In genomic region chr15:88638626-88639372, GRCh38 we compare ENCODE assay signal across 8 cellular contexts. TPM values are rescaled to one million over a fixed set of nuclear protein-coding genes. Genes with fewer than 3 reads are reported as not detected.
DNase-seq lines count a peak whose midpoint lies in the region; ATAC-seq and TF ChIP-seq lines count a peak whose summit lies in the region.

TSS of gene ISG20 (plus strand) at chr15:88639016. CDS start at chr15:88639367, 351 bp downstream.

- peak; percentile 41 for DNase-seq in DMS114 treated with DMSO at 0.1 percent for 48 hours (lab: John Stamatoyannopoulos, UW; ENCODE audit: unreplicated experiment)
- DNase-seq in Panc1 (ENCODE audit: low read depth, low spot score), result peak; percentile 96
- DNase-seq in activated T-cell treated with anti-CD3 and anti-CD28 coated beads, Interleukin-2, amount 50 U/mL, for 4 hours, result peak; percentile 95
- DNase-seq in esophagus muscularis mucosa (ENCODE audit: extremely low spot score), result peak; percentile 99
- peak; percentile 94 for DNase-seq in myocyte (ENCODE audit: low read depth)
- peak; percentile 87 to 96 for DNase-seq in stimulated activated CD8-positive, alpha-beta memory T cell treated with anti-CD3 and anti-CD28 coated beads, Interleukin-7, amount 100 ng/mL, for 48 hours (ENCODE audit: extremely low read depth in 1 of 2, low read depth in 1 of 2)

- WGBS in esophagus muscularis mucosa, result 9% methylated on average over 26 of the region's 27 CpGs

- H3K4me1 ChIP-seq in HUES48 (ENCODE audit: control insufficient read depth, insufficient read depth, low read length), result peaks cover 28% of the 10 kb centered on the region
- H3K4me1 ChIP-seq in Panc1 (ENCODE audit: control insufficient read depth, insufficient read depth, low read length), result peaks cover 28% of the 10 kb centered on the region
- peaks cover 20 to 29% (median 23%) of the 10 kb centered on the region in 4 donors for H3K4me1 ChIP-seq in esophagus muscularis mucosa

- H3K27me3 ChIP-seq in HUES48 (ENCODE audit: control insufficient read depth, insufficient read depth, low read length) (no peaks in the 10 kb centered on the region), Panc1 (ENCODE audit: control insufficient read depth, insufficient read depth, low read length) (no peaks in the 10 kb centered on the region), esophagus muscularis mucosa (no peaks in the 10 kb centered on the region)

- TF ChIP-seq POLR2A in esophagus muscularis mucosa (IDR thresholded peaks at IDR 0.05; ENCODE audit: low read depth), result no peak

- H3K4me3 ChIP-seq in HUES48 (ENCODE audit: low read depth, low read length) (peak within 1 kb of the TSS; percentile 37; the same call in 1 of the 2 replicates), Panc1 (ENCODE audit: low read depth in 2 of 2, low read length in 2 of 2) (peak within 1 kb of the TSS; percentile 43 to 48), esophagus muscularis mucosa (peak within 1 kb of the TSS; percentile 54 to 66 (median 57))

- TF ChIP-seq EP300 in esophagus muscularis mucosa (IDR thresholded peaks at IDR 0.05), result peak; percentile 49

- intact Hi-C loops in Panc1 (cut with micrococcal nuclease; ENCODE audit: unreplicated experiment), result no loop called here
- intact Hi-C loops in esophagus muscularis mucosa (cut with DNase I), result no loop called here

- ATAC-seq in GM21423 (IDR thresholded peaks at IDR 0.05; ENCODE audit: unreplicated experiment), result peak; percentile 67
- peak; percentile 86 for ATAC-seq in Panc1
- peak; percentile 85 to 88 for ATAC-seq in activated T-cell treated with anti-CD3 and anti-CD28 coated beads, Interleukin-2, amount 50 U/mL, for 4 hours

- H3K4me3 Mint-ChIP-seq in activated T-cell treated with anti-CD3 and anti-CD28 coated beads, Interleukin-2, amount 50 U/mL, for 4 hours, result peak within 1 kb of the TSS; percentile 84

- in situ Hi-C loops in Panc1 (cut with HindIII; ENCODE audit: low pct_unique_long_range_greater_than_20kb, low sequenced_read_pairs), result no loop called here

- peaks cover 82% of the 10 kb centered on the region for H3K4me1 Mint-ChIP-seq in activated T-cell treated with anti-CD3 and anti-CD28 coated beads, Interleukin-2, amount 50 U/mL, for 4 hours (ENCODE audit: low read depth)

- H3K9me3 Mint-ChIP-seq in activated T-cell treated with anti-CD3 and anti-CD28 coated beads, Interleukin-2, amount 50 U/mL, for 4 hours, result no peaks in the 10 kb centered on the region

- H3K36me3 ChIP-seq in HUES48 (ENCODE audit: control insufficient read depth, insufficient read depth, low read length), result peaks cover 14% of the 10 kb centered on the region
- H3K36me3 ChIP-seq in Panc1 (ENCODE audit: control insufficient read depth, insufficient read depth, low read length), result peaks cover 2% of the 10 kb centered on the region; the same call in 1 of the 2 replicates
- H3K36me3 ChIP-seq in esophagus muscularis mucosa, result peaks cover 0 to 3% (median 0%) of the 10 kb centered on the region in 4 donors

- no peaks in the 10 kb centered on the region for H3K27me3 Mint-ChIP-seq in activated T-cell treated with anti-CD3 and anti-CD28 coated beads, Interleukin-2, amount 50 U/mL, for 4 hours (ENCODE audit: low read depth)

- no TSS peak for BruUV-seq in Panc1 (replicated peaks; lab: Mats Ljungman, UMichigan)

- peaks cover 35% of the 10 kb centered on the region for H3K36me3 Mint-ChIP-seq in activated T-cell treated with anti-CD3 and anti-CD28 coated beads, Interleukin-2, amount 50 U/mL, for 4 hours (ENCODE audit: insufficient read depth)

- no peaks in the 10 kb centered on the region for H3K9me3 ChIP-seq in HUES48 (ENCODE audit: control insufficient read depth, insufficient read depth, low read length)
- H3K9me3 ChIP-seq in Panc1 (ENCODE audit: control insufficient read depth, insufficient read depth, low read depth, low read length), result no peaks in the 10 kb centered on the region
- no peaks in the 10 kb centered on the region for H3K9me3 ChIP-seq in esophagus muscularis mucosa

- H3K27ac ChIP-seq in HUES48 (ENCODE audit: low read depth, low read length) (peak within 1 kb of the TSS; percentile 93), Panc1 (ENCODE audit: low read length) (peak within 1 kb of the TSS; percentile 78), esophagus muscularis mucosa (replicated peaks in 1 of 4) (peak within 1 kb of the TSS; percentile 80 to 89 (median 84))

- H3K9ac ChIP-seq in HUES48 (ENCODE audit: low read depth, low read length), result peak within 1 kb of the TSS; percentile 12

- POLR2A ChIA-PET in Panc1 (lab: Charles Lee), result interaction anchor here (0.9 to 1.0 kb wide), 2 partner anchors 11 to 17 kb away, joined by 3 to 4 read pairs; no protein-coding TSS in a partner anchor

- CTCF ChIA-PET in Panc1 (lab: Charles Lee), result interaction anchor here (0.6 kb wide), 2 partner anchors 30 to 259 kb away, joined by 6 to 8 read pairs; no protein-coding TSS in a partner anchor

- TF ChIP-seq CTCF in Panc1 (IDR thresholded peaks at IDR 0.05) (no peak; the same call in 1 of the 2 replicates), esophagus muscularis mucosa (IDR thresholded peaks at IDR 0.05) (peak; percentile 31 to 59 (median 46))

RNA-seq across cellular contexts. Expression of gene ISG20, which starts in this region (rescaled TPM):
- 14.9 TPM for total RNA-seq in Panc1 (2021; ENCODE audit: unreplicated experiment)
- 14.9 TPM for polyA plus RNA-seq in Panc1 (2012; ENCODE audit: insufficient read length)
- total RNA-seq in activated T-cell treated with anti-CD3 and anti-CD28 coated beads, Interleukin-2, amount 50 U/mL, for 4 hours, result 10 to 100 TPM; 26.8 to 37.8 (median 27.7) TPM
- 10 to 100 TPM in 2 of 4 donors, 1 to 10 TPM in 2; 6.1 to 21.2 (median 9.8) TPM for total RNA-seq in esophagus muscularis mucosa
- 0.16 and 0.29 TPM in 2 replicates for total RNA-seq in myocyte
- polyA plus RNA-seq in myocyte (2012), result 0.95 TPM

Comparison
In these comparisons a context has a peak if more than half of its experiments do, and no peak if none do; other contexts are left out.
1. Peak in every context shown above with its lines: DNase-seq, ATAC-seq, H3K4me3 ChIP-seq and H3K27ac ChIP-seq.
2. Peak in DNase-seq in myocyte; RNA of the gene not detected or under 1 TPM.
3. DNase-seq: peak in every context shown above with its lines; median percentile 99 in esophagus muscularis mucosa; 96 in Panc1; 95 in activated T-cell treated with anti-CD3 and anti-CD28 coated beads, Interleukin-2, amount 50 U/mL, for 4 hours; 94 in myocyte; 92 in stimulated activated CD8-positive, alpha-beta memory T cell treated with anti-CD3 and anti-CD28 coated beads, Interleukin-7, amount 100 ng/mL, for 48 hours; 41 in DMS114 treated with DMSO at 0.1 percent for 48 hours.